ENCODE assay signal across 7 cellular contexts in genomic region chr15:72782274-72782992, GRCh38. TPM values are rescaled to one million over a fixed set of nuclear protein-coding genes. Genes with fewer than 3 reads are reported as not detected.
A peak's percentile ranks its signal among the peaks of the same experiment; 100 is the strongest.
DNase-seq lines count a peak whose midpoint lies in the region.

No MANE protein-coding gene starts in this region.

- H2AFZ ChIP-seq in GM23248 = peak overlapping the region; percentile 100

- H3K9ac ChIP-seq in GM23248 = peak overlapping the region; percentile 89

- H3K4me2 ChIP-seq in GM23248 (ENCODE audit: unreplicated experiment) = peak overlapping the region; percentile 100

- no peaks in the 10 kb centered on the region for H3K27me3 ChIP-seq in GM23248 (replicated peaks; ENCODE audit: insufficient read depth)
- H3K27me3 ChIP-seq in SJSA1 (replicated peaks) = no peaks in the 10 kb centered on the region

- DNase-seq in GM23248 (peak; percentile 63), SJSA1 (ENCODE audit: low read depth in 1 of 2, low spot score in 2 of 2) (no peak), fibroblast of peridontal ligament (ENCODE audit: extremely low read depth) (peak; percentile 33), skeletal muscle cell (ENCODE audit: low read depth) (no peak), NCI-H2081 treated with DMSO at 0.1 percent for 48 hours (lab: John Stamatoyannopoulos, UW) (no peak), NCI-H69 (lab: John Stamatoyannopoulos, UW) (no peak), A172 (ENCODE audit: low spot score) (no peak)

- H3K36me3 ChIP-seq in GM23248 (ENCODE audit: low read depth) = no peaks in the 10 kb centered on the region
- peaks cover 30% of the 10 kb centered on the region for H3K36me3 ChIP-seq in SJSA1

- H3K9me2 ChIP-seq in GM23248 (ENCODE audit: insufficient read depth) = no peaks in the 10 kb centered on the region

- in situ Hi-C loops in GM23248 (cut with MboI) = loop anchor here (25.0 kb wide), 1 partner anchor 480 kb away; no protein-coding TSS in a partner anchor

- peaks cover 15% of the 10 kb centered on the region for H3F3A ChIP-seq in GM23248 (ENCODE audit: insufficient read depth)

- H3K9me3 ChIP-seq in GM23248 (ENCODE audit: low read depth) = no peaks in the 10 kb centered on the region
- H3K9me3 ChIP-seq in SJSA1 (replicated peaks) = no peaks in the 10 kb centered on the region

- peaks cover 33% of the 10 kb centered on the region for H3K4me1 ChIP-seq in GM23248 (ENCODE audit: insufficient read depth)
- peaks cover 34% of the 10 kb centered on the region for H3K4me1 ChIP-seq in SJSA1 (replicated peaks)

- WGBS in GM23248 (ENCODE audit: low coverage in 1 of 2, low lambda C conversion rate in 2 of 2, missing lambda C conversion rate in 2 of 2), 2 experiments = 33 to 34% methylated on average over 13 to 14 of the region's 14 CpGs

- no peaks in the 10 kb centered on the region for H4K20me1 ChIP-seq in GM23248 (ENCODE audit: insufficient read depth)

- H3K27ac ChIP-seq in GM23248 = peak overlapping the region; percentile 96
- peak overlapping the region; percentile 87 for H3K27ac ChIP-seq in SJSA1

- H3K4me3 ChIP-seq in GM23248 = peak overlapping the region; percentile 97
- peak overlapping the region; percentile 97 for H3K4me3 ChIP-seq in SJSA1
- H3K4me3 ChIP-seq in skeletal muscle cell (ENCODE audit: low read depth, low read length) = peak overlapping the region; percentile 99

- H3K79me2 ChIP-seq in GM23248 (ENCODE audit: insufficient read depth) = peaks cover 60% of the 10 kb centered on the region

RNA-seq across cellular contexts. Expression of gene ADPGK, which starts 1.1 kb away (rescaled TPM):
- 66.6 and 86.2 TPM in 2 replicates for total RNA-seq in GM23248 (2014; rRNA removed; shearing (Covaris generic))
- polyA plus RNA-seq in GM23248 (2016; fragmentation: Nextera tagmentation; extraction: Ambion mirVana) = 47.1 and 50.5 TPM in 2 replicates
- 57.7 and 83.8 TPM in 2 replicates for total RNA-seq in SJSA1 (2014; rRNA removed; shearing (Covaris generic))
- total RNA-seq in A172 (2014; rRNA removed; shearing (Covaris generic)) = 69.7 and 70.8 TPM in 2 replicates

Comparison
In these comparisons a context has a peak if more than half of its experiments do, and no peak if none do; other contexts are left out.
1. DNase-seq: peak in GM23248 (single experiment) and fibroblast of peridontal ligament (single experiment); none in SJSA1 (0 of 2), skeletal muscle cell (single experiment), NCI-H2081 treated with DMSO at 0.1 percent for 48 hours (single experiment), NCI-H69 (single experiment) and A172 (single experiment).
2. Peak in every context shown above with its lines, with median percentiles within 50 percentile points of each other: H3K4me3 ChIP-seq.